13 cellular contexts compared by ENCODE assay signal in the genomic region with DNA sequence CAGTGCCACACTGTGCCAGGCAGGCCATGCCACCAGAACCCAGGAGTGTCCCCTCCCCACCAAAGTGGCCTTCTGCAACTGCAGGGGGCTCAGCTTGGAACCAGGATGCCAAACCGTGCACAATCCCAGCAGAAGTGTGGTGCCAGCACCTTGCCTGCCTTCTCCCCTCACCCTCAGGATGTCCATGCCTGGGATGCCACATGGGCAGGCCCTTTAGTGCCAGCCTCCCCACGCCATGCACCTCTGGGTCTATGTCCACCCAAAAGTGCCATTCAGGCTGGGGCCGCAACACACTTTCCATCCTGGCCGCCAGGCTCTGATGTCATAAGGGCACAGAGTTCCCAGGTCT. TPM values are rescaled to one million over a fixed set of nuclear protein-coding genes. Genes with fewer than 3 reads are reported as not detected.
DNase-seq lines count a peak whose midpoint lies in the region; ATAC-seq and TF ChIP-seq lines count a peak whose summit lies in the region.
"Had no signal": no experiment of that assay in that cellular context is flagged by ENCODE, and none has a peak within 500 bp of the region (broad histone marks: within the 10 kb centered on the region; RNA-seq: fewer than 3 reads in every experiment).

No MANE protein-coding gene starts in this region.

- POLR2A ChIA-PET in RWPE1 (lab: Yijun Ruan, JAX; ENCODE audit: low non-redundant PET), result interaction anchor here (0.6 to 1.0 kb wide), 2 partner anchors 9 to 190 kb away, joined by 3 to 5 read pairs; a partner anchor contains a TSS
- POLR2A ChIA-PET in activated CD4-positive, alpha-beta T cell treated with anti-CD3 and anti-CD28 coated beads for 36 hours (lab: Charles Lee), result no interaction called here

- no peak overlapping the region for H3K27ac Mint-ChIP-seq in activated CD4-positive, alpha-beta T cell treated with anti-CD3 and anti-CD28 coated beads for 36 hours

- H3K27ac ChIP-seq in RWPE1 (peak overlapping the region; percentile 98), colonic mucosa (peak overlapping the region; percentile 92), muscle layer of colon (ENCODE audit: low read depth, low read length) (peak overlapping the region; percentile 12), thymus (ENCODE audit: low read depth) (peak overlapping the region; percentile 61)

- H3K4me3 ChIP-seq in colonic mucosa, result no peak overlapping the region
- peak overlapping the region in 1 of 2 donors; percentile 10 for H3K4me3 ChIP-seq in muscle layer of colon (ENCODE audit: low read depth in 1 of 2, low read length in 2 of 2)
- H3K4me3 ChIP-seq in thymus (ENCODE audit: low read length), result no peak overlapping the region

- DNase-seq in RWPE1 (ENCODE audit: low spot score) (no peak), colonic mucosa (no peak), glomerular visceral epithelial cell (ENCODE audit: extremely low spot score) (no peak)
- no peak for DNase-seq in activated CD4-positive, alpha-beta T cell treated with anti-CD3 and anti-CD28 coated beads for 36 hours
- DNase-seq: activated CD8-positive, alpha-beta T cell treated with anti-CD3 and anti-CD28 coated beads, Interleukin-2, amount 10 ng/mL, durations not matched to agents 7 days and 5 days; Kasumi-1; midbrain; NCI-H510A; stimulated activated CD4-positive, alpha-beta T cell treated with anti-CD3 and anti-CD28 coated beads, Interleukin-2, amount 100 ng/mL, for 24 hours had no signal

- H3K4me1 ChIP-seq in colonic mucosa (peaks cover 21% of the 10 kb centered on the region), muscle layer of colon (ENCODE audit: insufficient read depth, low read length) (peaks cover 16% of the 10 kb centered on the region), thymus (ENCODE audit: control insufficient read depth, insufficient read depth, low read length) (peaks cover 9% of the 10 kb centered on the region)

- peaks cover 36% of the 10 kb centered on the region for H3K4me1 Mint-ChIP-seq in activated CD4-positive, alpha-beta T cell treated with anti-CD3 and anti-CD28 coated beads for 36 hours

- 83% methylated on average over 4 of the region's 4 CpGs for WGBS in thymus

- H3K36me3 Mint-ChIP-seq in activated CD4-positive, alpha-beta T cell treated with anti-CD3 and anti-CD28 coated beads for 36 hours (ENCODE audit: low read depth), result peaks cover 12% of the 10 kb centered on the region

- no peaks in the 10 kb centered on the region for H3K27me3 Mint-ChIP-seq in activated CD4-positive, alpha-beta T cell treated with anti-CD3 and anti-CD28 coated beads for 36 hours

- H3K9me3 ChIP-seq in colonic mucosa, result no peaks in the 10 kb centered on the region
- no peaks in the 10 kb centered on the region for H3K9me3 ChIP-seq in muscle layer of colon (ENCODE audit: low read length)
- peaks cover 7% of the 10 kb centered on the region for H3K9me3 ChIP-seq in thymus (ENCODE audit: control insufficient read depth)

- peaks cover 6% of the 10 kb centered on the region for H3K9me3 Mint-ChIP-seq in activated CD4-positive, alpha-beta T cell treated with anti-CD3 and anti-CD28 coated beads for 36 hours (ENCODE audit: low read depth)

- H3K27me3 ChIP-seq in colonic mucosa (no peaks in the 10 kb centered on the region), muscle layer of colon (ENCODE audit: control insufficient read depth in 1 of 2, insufficient read depth in 2 of 2, low read length in 2 of 2) (no peaks in the 10 kb centered on the region), thymus (ENCODE audit: control insufficient read depth, insufficient read depth) (no peaks in the 10 kb centered on the region)

- TF ChIP-seq CTCF in RWPE1 (conservative IDR thresholded peaks at IDR 0.05; ENCODE audit: low read depth) (no peak), colonic mucosa (IDR thresholded peaks at IDR 0.05) (no peak)

- ATAC-seq in activated CD4-positive, alpha-beta T cell treated with anti-CD3 and anti-CD28 coated beads for 36 hours, result no peak
- ATAC-seq in HG02885 (IDR thresholded peaks at IDR 0.05; ENCODE audit: poor library complexity, unreplicated experiment), result no peak
- no peak for ATAC-seq in HG02678 (IDR thresholded peaks at IDR 0.05; ENCODE audit: unreplicated experiment)
- ATAC-seq: activated CD8-positive, alpha-beta T cell treated with anti-CD3 and anti-CD28 coated beads, Interleukin-2, amount 10 ng/mL, durations not matched to agents 7 days and 5 days had no signal

- no peak overlapping the region for H3K4me3 Mint-ChIP-seq in activated CD4-positive, alpha-beta T cell treated with anti-CD3 and anti-CD28 coated beads for 36 hours
- H3K4me3 Mint-ChIP-seq: activated CD8-positive, alpha-beta T cell treated with anti-CD3 and anti-CD28 coated beads, Interleukin-2, amount 10 ng/mL, durations not matched to agents 7 days and 5 days had no signal

- H3K36me3 ChIP-seq in colonic mucosa (no peaks in the 10 kb centered on the region), muscle layer of colon (ENCODE audit: insufficient read depth, low read length) (no peaks in the 10 kb centered on the region), thymus (ENCODE audit: control insufficient read depth, insufficient read depth) (no peaks in the 10 kb centered on the region)

- peak overlapping the region; percentile 69 to 70 for H3K9ac ChIP-seq in colonic mucosa (ENCODE audit: low read depth in 2 of 2, low read length in 2 of 2)
- no peak overlapping the region for H3K9ac ChIP-seq in muscle layer of colon (ENCODE audit: low read length)

- CTCF ChIA-PET in RWPE1 (lab: Yijun Ruan, JAX), result no interaction called here
- CTCF ChIA-PET in activated CD4-positive, alpha-beta T cell treated with anti-CD3 and anti-CD28 coated beads for 36 hours (lab: Charles Lee), result no interaction called here

- intact Hi-C loops in colonic mucosa (cut with DNase I), result no loop called here
- intact Hi-C loops in activated CD4-positive, alpha-beta T cell treated with anti-CD3 and anti-CD28 coated beads for 36 hours (cut with DNase I, micrococcal nuclease), result no loop called here

RNA-seq across cellular contexts. Expression of a gene that starts 8.7 kb away (rescaled TPM):
- total RNA-seq in colonic mucosa, result 10 to 100 TPM; 34.2 to 36.4 TPM
- 25.7 TPM for polyA plus RNA-seq in thymus
- total RNA-seq in activated CD4-positive, alpha-beta T cell treated with anti-CD3 and anti-CD28 coated beads for 36 hours, result 10 to 100 TPM; 36.0 to 38.0 TPM

RNA-seq across cellular contexts. Expression of a gene that starts 15.7 kb away (rescaled TPM):
- total RNA-seq in colonic mucosa, result 10 to 100 TPM; 24.7 to 46.6 TPM
- 47.1 TPM for polyA plus RNA-seq in thymus
- 10 to 100 TPM; 27.0 to 32.8 TPM for total RNA-seq in activated CD4-positive, alpha-beta T cell treated with anti-CD3 and anti-CD28 coated beads for 36 hours

Comparison
In these comparisons a context has a peak if more than half of its experiments do, and no peak if none do; other contexts are left out.
1. H3K27ac ChIP-seq: peak in every context shown above with its lines; median percentile 98 in RWPE1; 92 in colonic mucosa; 61 in thymus; 12 in muscle layer of colon.